In the genomic region with DNA sequence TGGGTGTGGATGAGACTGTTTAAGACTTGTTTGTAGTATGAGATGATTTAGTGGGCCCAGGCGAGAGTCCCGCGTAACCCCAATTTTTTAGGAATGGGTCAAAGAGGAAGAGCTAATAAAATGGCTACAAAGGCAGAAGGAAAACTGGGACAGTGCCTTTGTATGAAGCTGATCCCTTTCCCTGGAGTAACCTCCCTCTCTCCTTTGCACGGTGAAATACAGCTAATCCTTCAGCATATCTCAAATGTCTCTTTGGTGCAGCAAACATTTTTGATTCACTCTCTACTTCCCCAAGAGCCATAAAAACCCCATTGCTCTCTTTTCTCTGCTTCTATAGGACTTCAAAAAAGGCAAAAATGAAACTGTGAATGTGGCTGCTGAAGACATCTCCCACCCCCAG, we compare ENCODE assay signal across 25 cellular contexts.
A peak's percentile ranks its signal among the peaks of the same experiment; 100 is the strongest.
DNase-seq lines count a peak whose midpoint lies in the region; ATAC-seq, FAIRE-seq and TF ChIP-seq lines count a peak whose summit lies in the region.
"Had no signal": no experiment of that assay in that cellular context is flagged by ENCODE, and none has a peak within 500 bp of the region (broad histone marks: within the 10 kb centered on the region; RNA-seq: fewer than 3 reads in every experiment).

No MANE protein-coding gene starts in this region.

- no peak for ATAC-seq in left cardiac atrium
- ATAC-seq: A549 had no signal

- DNase-seq in right atrium auricular region (ENCODE audit: low spot score) (no peak), left cardiac atrium (no peak), mesothelial cell of epicardium (ENCODE audit: low spot score in 2 of 2, unreplicated experiment in 2 of 2) (no peak), C1 segment of cervical spinal cord (lab: John Stamatoyannopoulos, UW) (no peak), urothelium cell line (ENCODE audit: low spot score) (no peak)
- DNase-seq in activated CD4-positive, alpha-beta T cell treated with anti-CD3 and anti-CD28 coated beads for 48 hours = no peak
- DNase-seq: ACHN; AML-193; BE2C; Calu3; CD4-positive, alpha-beta memory T cell; COR-L47; DMS53; DMS79 treated with DMSO at 0.1 percent for 48 hours; GF-D8; GOT3; HFFc6 had no signal

- H3K9me3 Mint-ChIP-seq in mesothelial cell of epicardium = peaks cover 10% of the 10 kb centered on the region
- H3K9me3 Mint-ChIP-seq: HFFc6 had no signal

- H3K9me3 ChIP-seq in right atrium auricular region = no peaks in the 10 kb centered on the region
- H3K9me3 ChIP-seq: A549; BE2C; BLaER1 treated with 17β-estradiol and CSF1 and Interleukin-3, amounts not matched to agents 10 nM and 100 nM; HAP-1 had no signal

- H3K27me3 ChIP-seq in right atrium auricular region = no peaks in the 10 kb centered on the region
- H3K27me3 ChIP-seq: BE2C; BLaER1 treated with 17β-estradiol and CSF1 and Interleukin-3, amounts not matched to agents 10 nM and 100 nM had no signal

- H3K27ac ChIP-seq in right atrium auricular region (peak overlapping the region; percentile 16 to 53), skin epidermis (peak overlapping the region in 14 of 21 experiments; percentile 29 to 78 (median 58))
- H3K27ac ChIP-seq: 22Rv1; A549; BLaER1 treated with 17β-estradiol and CSF1 and Interleukin-3, amounts not matched to agents 10 nM and 100 nM had no signal

- no peak overlapping the region for H3K4me3 ChIP-seq in right atrium auricular region
- no peak overlapping the region for H3K4me3 ChIP-seq in skin epidermis
- H3K4me3 ChIP-seq: A549; BLaER1 treated with 17β-estradiol and CSF1 and Interleukin-3, amounts not matched to agents 10 nM and 100 nM; HAP-1 had no signal

- no peaks in the 10 kb centered on the region for H3K36me3 ChIP-seq in right atrium auricular region
- H3K36me3 ChIP-seq: BE2C; BLaER1 treated with 17β-estradiol and CSF1 and Interleukin-3, amounts not matched to agents 10 nM and 100 nM; HAP-1 had no signal

- H3K4me3 Mint-ChIP-seq in mesothelial cell of epicardium = no peak overlapping the region
- H3K4me3 Mint-ChIP-seq: CD4-positive, alpha-beta memory T cell; HFFc6 had no signal

- FAIRE-seq in urothelium cell line (lab: Jason Lieb, UNC) = no peak
- FAIRE-seq: A549, GM12891, GM18507, H54 had no signal

- H3K4me1 Mint-ChIP-seq in mesothelial cell of epicardium = peaks cover 24% of the 10 kb centered on the region
- H3K4me1 Mint-ChIP-seq: CD4-positive, alpha-beta memory T cell had no signal

- H3K36me3 Mint-ChIP-seq in mesothelial cell of epicardium = peaks cover 1% of the 10 kb centered on the region
- H3K36me3 Mint-ChIP-seq: CD4-positive, alpha-beta memory T cell had no signal

- H3K27ac Mint-ChIP-seq in mesothelial cell of epicardium = peak overlapping the region; percentile 41
- H3K27ac Mint-ChIP-seq: HFFc6 had no signal

- H3K27me3 Mint-ChIP-seq in mesothelial cell of epicardium (ENCODE audit: low read depth) = no peaks in the 10 kb centered on the region
- H3K27me3 Mint-ChIP-seq: CD4-positive, alpha-beta memory T cell had no signal

- H3K4me1 ChIP-seq in right atrium auricular region = peaks cover 0 to 4% of the 10 kb centered on the region in 2 donors
- H3K4me1 ChIP-seq: A549; BE2C; BLaER1 treated with 17β-estradiol and CSF1 and Interleukin-3, amounts not matched to agents 10 nM and 100 nM; HAP-1 had no signal

- TF ChIP-seq CTCF in right atrium auricular region (IDR thresholded peaks at IDR 0.05) (no peak), mesothelial cell of epicardium (IDR thresholded peaks at IDR 0.05; ENCODE audit: unreplicated experiment) (no peak)

- intact Hi-C loops in left cardiac atrium (cut with DNase I) = no loop called here
